In the genomic region with DNA sequence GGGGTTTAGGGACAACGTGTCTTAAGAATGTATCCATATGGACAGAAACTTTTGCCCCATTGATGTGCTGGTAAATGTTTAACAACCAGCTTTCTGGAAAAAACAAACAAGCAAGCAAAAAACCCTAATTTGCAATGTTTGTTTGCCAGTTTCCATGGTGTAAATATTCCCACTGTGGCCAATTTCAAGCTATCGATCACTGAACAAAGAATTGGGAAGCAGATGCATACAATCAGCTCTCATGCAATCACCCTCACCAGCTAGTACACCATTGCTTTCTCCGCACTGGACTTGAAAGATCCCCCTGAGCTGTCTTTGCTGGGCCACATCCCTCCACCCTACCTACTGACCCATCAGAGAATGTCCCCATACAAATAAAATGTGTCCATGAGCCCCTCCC, we compare ENCODE assay signal across 22 cellular contexts. TPM values are rescaled to one million over a fixed set of nuclear protein-coding genes. Genes with fewer than 3 reads are reported as not detected.
"Had no signal": no experiment of that assay in that cellular context is flagged by ENCODE, and none has a peak within 500 bp of the region (broad histone marks: within the 10 kb centered on the region; RNA-seq: fewer than 3 reads in every experiment).

No MANE protein-coding gene starts in this region.

- H3K4me1 Mint-ChIP-seq: activated CD4-positive, alpha-beta T cell treated with anti-CD3 and anti-CD28 coated beads for 36 hours; activated naive CD4-positive, alpha-beta T cell treated with anti-CD3 and anti-CD28 coated beads, Interleukin-2, amount 50 U/mL, for 24 hours; naive thymus-derived CD8-positive, alpha-beta T cell had no signal

- ATAC-seq: activated CD4-positive, alpha-beta T cell treated with anti-CD3 and anti-CD28 coated beads for 36 hours; effector memory CD8-positive, alpha-beta T cell; gastrocnemius medialis; lower lobe of right lung; naive thymus-derived CD8-positive, alpha-beta T cell; SK-N-SH treated with all-trans-retinoic acid at 6 μM for 48 hours had no signal

- H3K9me3 Mint-ChIP-seq: activated naive CD4-positive, alpha-beta T cell treated with anti-CD3 and anti-CD28 coated beads, Interleukin-2, amount 50 U/mL, for 24 hours; activated T-helper 2 cell treated with anti-CD3 and anti-CD28 coated beads, Interferon-gamma antibody, Interleukin-2, Interleukin-4, amounts not matched to agents 10 μg/mL and 5 μg/mL and 100 μg/mL, durations not matched to agents 14 hours and 24 hours and 36 hours; effector memory CD8-positive, alpha-beta T cell; stimulated activated naive B cell treated with anti-CD40 and anti-IgM and Interleukin-4, amounts not matched to agents 10 μg/mL and 1 μg/mL and 100 μg/mL, for 72 hours had no signal

- H3K4me3 Mint-ChIP-seq: activated CD4-positive, alpha-beta T cell treated with anti-CD3 and anti-CD28 coated beads for 36 hours; activated naive CD4-positive, alpha-beta T cell treated with anti-CD3 and anti-CD28 coated beads, Interleukin-2, amount 50 U/mL, for 24 hours; effector memory CD8-positive, alpha-beta T cell; naive thymus-derived CD8-positive, alpha-beta T cell; stimulated activated naive B cell treated with anti-CD40 and anti-IgM and Interleukin-4, amounts not matched to agents 10 μg/mL and 1 μg/mL and 100 μg/mL, for 72 hours had no signal

- H3K36me3 Mint-ChIP-seq: activated naive CD4-positive, alpha-beta T cell treated with anti-CD3 and anti-CD28 coated beads, Interleukin-2, amount 50 U/mL, for 24 hours; naive thymus-derived CD8-positive, alpha-beta T cell; stimulated activated naive B cell treated with anti-CD40 and anti-IgM and Interleukin-4, amounts not matched to agents 10 μg/mL and 1 μg/mL and 100 μg/mL, for 72 hours had no signal

- H3K27ac Mint-ChIP-seq: activated CD4-positive, alpha-beta T cell treated with anti-CD3 and anti-CD28 coated beads for 36 hours; activated naive CD4-positive, alpha-beta T cell treated with anti-CD3 and anti-CD28 coated beads, Interleukin-2, amount 50 U/mL, for 24 hours; activated T-helper 2 cell treated with anti-CD3 and anti-CD28 coated beads, Interferon-gamma antibody, Interleukin-2, Interleukin-4, amounts not matched to agents 10 μg/mL and 5 μg/mL and 100 μg/mL, durations not matched to agents 14 hours and 24 hours and 36 hours; effector memory CD8-positive, alpha-beta T cell; naive thymus-derived CD8-positive, alpha-beta T cell; stimulated activated naive B cell treated with anti-CD40 and anti-IgM and Interleukin-4, amounts not matched to agents 10 μg/mL and 1 μg/mL and 100 μg/mL, for 72 hours had no signal

- DNase-seq: activated CD4-positive, alpha-beta T cell treated with anti-CD3 and anti-CD28 coated beads for 36 hours; activated CD4-positive, CD25-positive, alpha-beta regulatory T cell; activated T-cell treated with anti-CD3 and anti-CD28 coated beads, Interleukin-2, amount 50 U/mL, for 48 hours; effector memory CD8-positive, alpha-beta T cell; erythroblast; gastrocnemius medialis; kidney glomerular epithelial cell; lower lobe of right lung; mesenchymal stem cell; naive thymus-derived CD8-positive, alpha-beta T cell; ovary; stimulated activated CD4-positive, alpha-beta T cell treated with anti-CD3 and anti-CD28 coated beads, Interleukin-1b, Interleukin-23, amount 100 ng/mL, for 48 hours; stimulated activated CD4-positive, alpha-beta T cell treated with anti-CD3 and anti-CD28 coated beads, Interleukin-4, amount 100 ng/mL, for 4 hours; stimulated activated naive B cell treated with anti-CD40 and anti-IgM and Interleukin-4, amounts not matched to agents 10 μg/mL and 1 μg/mL and 100 μg/mL, for 72 hours; upper lobe of right lung had no signal

RNA-seq across cellular contexts. Expression of a gene that starts 40.6 kb away (rescaled TPM):
- total RNA-seq: activated CD4-positive, alpha-beta T cell treated with anti-CD3 and anti-CD28 coated beads for 36 hours; activated T-helper 2 cell treated with anti-CD3 and anti-CD28 coated beads, Interferon-gamma antibody, Interleukin-2, Interleukin-4, amounts not matched to agents 10 μg/mL and 5 μg/mL and 100 μg/mL, durations not matched to agents 14 hours and 24 hours and 36 hours; cerebellum; gastrocnemius medialis; left lobe of liver; naive thymus-derived CD8-positive, alpha-beta T cell; smooth muscle cell; suprapubic skin; upper lobe of right lung had no signal
